ENCODE assay signal across 8 cellular contexts in genomic region chr7:23679898-23680416, GRCh38. TPM values are rescaled to one million over a fixed set of nuclear protein-coding genes. Genes with fewer than 3 reads are reported as not detected.
DNase-seq lines count a peak whose midpoint lies in the region; ATAC-seq and TF ChIP-seq lines count a peak whose summit lies in the region.

A gene with protein sequence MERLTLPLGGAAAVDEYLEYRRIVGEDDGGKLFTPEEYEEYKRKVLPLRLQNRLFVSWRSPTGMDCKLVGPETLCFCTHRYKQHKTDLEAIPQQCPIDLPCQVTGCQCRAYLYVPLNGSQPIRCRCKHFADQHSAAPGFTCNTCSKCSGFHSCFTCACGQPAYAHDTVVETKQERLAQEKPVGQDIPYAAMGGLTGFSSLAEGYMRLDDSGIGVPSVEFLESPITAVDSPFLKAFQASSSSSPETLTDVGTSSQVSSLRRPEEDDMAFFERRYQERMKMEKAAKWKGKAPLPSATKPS (plus strand): TSS chr7:23680199. CDS start chr7:23680219, 20 bp downstream.

- H3K4me3 ChIP-seq in CD8-positive, alpha-beta memory T cell (ENCODE audit: low read length): peak within 1 kb of the TSS; percentile 94
- H3K4me3 ChIP-seq in HL-60 (replicated peaks; ENCODE audit: insufficient read depth, low read length): peak within 1 kb of the TSS; percentile 33
- peak within 1 kb of the TSS; percentile 54 to 56 for H3K4me3 ChIP-seq in foreskin fibroblast (ENCODE audit: low read depth in 1 of 2, low read length in 2 of 2)
- peak within 1 kb of the TSS; percentile 74 for H3K4me3 ChIP-seq in neuron (ENCODE audit: low read length)
- peak within 1 kb of the TSS; percentile 70 to 94 for H3K4me3 ChIP-seq in stomach smooth muscle (ENCODE audit: low read length in 2 of 2)

- TF ChIP-seq CTCF in HL-60 (IDR thresholded peaks at IDR 0.05; ENCODE audit: insufficient read depth, low read length) (peak; percentile 9), foreskin fibroblast (IDR thresholded peaks at IDR 0.05; ENCODE audit: low read depth, low read length) (peak; percentile 68)

- H3K4me3 Mint-ChIP-seq in CD8-positive, alpha-beta memory T cell: peak within 1 kb of the TSS; percentile 93 to 97 (median 96)

- DNase-seq in CD8-positive, alpha-beta memory T cell: peak; percentile 73 to 85 (median 77)
- DNase-seq in HL-60 (ENCODE audit: low read depth in 1 of 2, low spot score in 1 of 2) (peak; percentile 13 to 51), NOMO-1 treated with dmso at 0.1 percent for 144 hours (lab: John Stamatoyannopoulos, UW; ENCODE audit: unreplicated experiment) (peak; percentile 37), foreskin fibroblast (peak; percentile 56 to 90)
- DNase-seq in activated T-helper 9 cell treated with anti-CD3 and anti-CD28 coated beads, Interleukin-2, amount 50 U/mL, for 16 hours (ENCODE audit: low read depth): peak; percentile 74

- CTCF ChIA-PET in CD8-positive, alpha-beta memory T cell (lab: Charles Lee): interaction anchor here (0.9 to 2.2 kb wide), 9 partner anchors 9 to 133 kb away, joined by 3 to 11 read pairs (median 5); partner anchors contain the start of gene CCDC126

- no peaks in the 10 kb centered on the region for H3K27me3 ChIP-seq in CD8-positive, alpha-beta memory T cell (ENCODE audit: insufficient read depth, low read length, poor library complexity, severe bottlenecking)
- peaks cover 5% of the 10 kb centered on the region for H3K27me3 ChIP-seq in HL-60 (ENCODE audit: insufficient read depth, poor library complexity, severe bottlenecking)
- H3K27me3 ChIP-seq in neuron (ENCODE audit: insufficient read depth, low read length): no peaks in the 10 kb centered on the region
- H3K27me3 ChIP-seq in stomach smooth muscle (ENCODE audit: control insufficient read depth in 1 of 2, insufficient read depth in 2 of 2, low read length in 2 of 2): no peaks in the 10 kb centered on the region

- peaks cover 0 to 2% (median 0%) of the 10 kb centered on the region in 3 donors for H3K36me3 Mint-ChIP-seq in CD8-positive, alpha-beta memory T cell

- H3K4me1 ChIP-seq in CD8-positive, alpha-beta memory T cell (ENCODE audit: insufficient read depth, low read length): peaks cover 4% of the 10 kb centered on the region
- H3K4me1 ChIP-seq in neuron (ENCODE audit: insufficient read depth, low read length) (peaks cover 2% of the 10 kb centered on the region), stomach smooth muscle (ENCODE audit: control insufficient read depth, insufficient read depth, low read length) (peaks cover 8% of the 10 kb centered on the region)

- H3K27me3 Mint-ChIP-seq in CD8-positive, alpha-beta memory T cell: peaks cover 0 to 4% of the 10 kb centered on the region in 2 donors

- peaks cover 17 to 30% (median 21%) of the 10 kb centered on the region in 3 donors for H3K4me1 Mint-ChIP-seq in CD8-positive, alpha-beta memory T cell

- peak within 1 kb of the TSS; percentile 65 to 96 (median 84) for H3K27ac Mint-ChIP-seq in CD8-positive, alpha-beta memory T cell

- H3K36me3 ChIP-seq in CD8-positive, alpha-beta memory T cell (ENCODE audit: insufficient read depth, low read length): no peaks in the 10 kb centered on the region
- peaks cover 8% of the 10 kb centered on the region for H3K36me3 ChIP-seq in neuron (ENCODE audit: insufficient read depth, low read length)
- no peaks in the 10 kb centered on the region for H3K36me3 ChIP-seq in stomach smooth muscle (ENCODE audit: control insufficient read depth in 2 of 2, insufficient read depth in 2 of 2, low read length in 2 of 2)

- ATAC-seq in GM19455 (IDR thresholded peaks at IDR 0.05; ENCODE audit: unreplicated experiment): peak; percentile 98

- peak within 1 kb of the TSS; percentile 96 for H2AFZ ChIP-seq in neuron (ENCODE audit: low read depth, low read length)

- no peaks in the 10 kb centered on the region for H3K9me3 ChIP-seq in CD8-positive, alpha-beta memory T cell (ENCODE audit: low read length)
- H3K9me3 ChIP-seq in neuron (ENCODE audit: low read length) (peaks cover 2% of the 10 kb centered on the region), stomach smooth muscle (ENCODE audit: control insufficient read depth in 2 of 2, low read length in 2 of 2) (no peaks in the 10 kb centered on the region)

- no peaks in the 10 kb centered on the region for H3K9me3 Mint-ChIP-seq in CD8-positive, alpha-beta memory T cell

- POLR2A ChIA-PET in CD8-positive, alpha-beta memory T cell (lab: Charles Lee): interaction anchor here (1.0 kb wide), 1 partner anchor 82 kb away, joined by 3 read pairs; no protein-coding TSS in a partner anchor

- peak within 1 kb of the TSS; percentile 80 for H3K9ac ChIP-seq in stomach smooth muscle (ENCODE audit: low read length in 2 of 2)

- peak within 1 kb of the TSS; percentile 18 for H3K27ac ChIP-seq in CD8-positive, alpha-beta memory T cell (ENCODE audit: low read depth, low read length)
- no peak within 1 kb of the TSS for H3K27ac ChIP-seq in HL-60 (replicated peaks)
- H3K27ac ChIP-seq in stomach smooth muscle (ENCODE audit: low read length): peak within 1 kb of the TSS; percentile 78

RNA-seq across cellular contexts. Expression of the gene that starts here (rescaled TPM):
- total RNA-seq in CD8-positive, alpha-beta memory T cell: 1 to 10 TPM; 5.8 to 6.2 TPM
- polyA plus RNA-seq in CD8-positive, alpha-beta memory T cell: 5.4 TPM

Comparison
In these comparisons a context has a peak if more than half of its experiments do, and no peak if none do; other contexts are left out.
1. H3K4me3 ChIP-seq: peak in every context shown above with its lines; median percentile 94 in CD8-positive, alpha-beta memory T cell; 82 in stomach smooth muscle; 74 in neuron; 55 in foreskin fibroblast; 33 in HL-60.